In genomic region chr6:33008944-33009861, GRCh38 we compare ENCODE assay signal across 8 cellular contexts. TPM values are rescaled to one million over a fixed set of nuclear protein-coding genes. Genes with fewer than 3 reads are reported as not detected.
A peak's percentile ranks its signal among the peaks of the same experiment; 100 is the strongest.
DNase-seq lines count a peak whose midpoint lies in the region; ATAC-seq and TF ChIP-seq lines count a peak whose summit lies in the region.

Gene HLA-DOA, minus strand, starts transcription at chr6:33009591.

- peak; percentile 92 for DNase-seq in GM12865 (ENCODE audit: low read depth)
- DNase-seq in KBM-7, result peak; percentile 40
- DNase-seq in activated gamma-delta T cell treated with anti-CD3 and anti-CD28 coated beads, Interleukin-2, amount 50 U/mL, for 16 hours (ENCODE audit: low read depth), result peak; percentile 27
- DNase-seq in hepatocyte (ENCODE audit: low spot score), result peak; percentile 49
- DNase-seq in stimulated activated CD4-positive, alpha-beta T cell treated with anti-CD3 and anti-CD28 coated beads, Interleukin-4, amount 100 ng/mL, for 24 hours, result peak; percentile 37
- DNase-seq in HK-2 (ENCODE audit: unreplicated experiment), result no peak
- DNase-seq in MM.1S, result no peak

- H2AFZ ChIP-seq in hepatocyte (peak within 1 kb of the TSS; percentile 52), MM.1S (ENCODE audit: low read length) (no peak within 1 kb of the TSS)

- no peaks in the 10 kb centered on the region for H3K36me3 ChIP-seq in hepatocyte (replicated peaks; ENCODE audit: insufficient read depth, low read depth)
- H3K36me3 ChIP-seq in MM.1S (replicated peaks; ENCODE audit: insufficient read depth, low read length), result no peaks in the 10 kb centered on the region

- H3K4me1 ChIP-seq in hepatocyte (ENCODE audit: insufficient read depth) (no peaks in the 10 kb centered on the region), MM.1S (ENCODE audit: low read length) (no peaks in the 10 kb centered on the region)

- in situ Hi-C loops in KBM-7 (cut with MboI; ENCODE audit: low pct_unique_long_range_greater_than_20kb, low sequenced_read_pairs), result no loop called here

- peak within 1 kb of the TSS; percentile 86 for H3K4me3 ChIP-seq in GM12865 (ENCODE audit: low read depth, low read length)
- H3K4me3 ChIP-seq in hepatocyte, result no peak within 1 kb of the TSS
- H3K4me3 ChIP-seq in MM.1S (ENCODE audit: low read length), result no peak within 1 kb of the TSS

- no peaks in the 10 kb centered on the region for H4K20me1 ChIP-seq in hepatocyte (ENCODE audit: insufficient read depth, poor library complexity, severe bottlenecking)
- H4K20me1 ChIP-seq in MM.1S (ENCODE audit: insufficient read depth, low read length), result no peaks in the 10 kb centered on the region

- H3K27me3 ChIP-seq in hepatocyte (no peaks in the 10 kb centered on the region), MM.1S (replicated peaks; ENCODE audit: insufficient read depth, low read length) (peaks cover 15% of the 10 kb centered on the region)

- H3K4me2 ChIP-seq in hepatocyte, result peak within 1 kb of the TSS; percentile 74
- H3K4me2 ChIP-seq in MM.1S (ENCODE audit: low read depth, low read length), result no peak within 1 kb of the TSS

- H3K79me2 ChIP-seq in hepatocyte (no peaks in the 10 kb centered on the region), MM.1S (ENCODE audit: low read length) (no peaks in the 10 kb centered on the region)

- H3F3A ChIP-seq in MM.1S (ENCODE audit: insufficient read depth, low read length), result no peaks in the 10 kb centered on the region

- no peak for TF ChIP-seq CTCF in GM12865 (IDR thresholded peaks at IDR 0.05; ENCODE audit: insufficient read depth, low read depth, low read length, missing control alignments)
- no peak for TF ChIP-seq CTCF in hepatocyte (IDR thresholded peaks at IDR 0.05; ENCODE audit: poor library complexity)
- no peak for TF ChIP-seq CTCF in MM.1S (IDR thresholded peaks at IDR 0.05; ENCODE audit: low read length)

- no peaks in the 10 kb centered on the region for H3K9me3 ChIP-seq in hepatocyte (ENCODE audit: low read depth)
- no peaks in the 10 kb centered on the region for H3K9me3 ChIP-seq in MM.1S (replicated peaks; ENCODE audit: insufficient read depth, low read length)

- no peak within 1 kb of the TSS for H3K9ac ChIP-seq in MM.1S (ENCODE audit: low read length)

- peak; percentile 84 for ATAC-seq in GM21515 (IDR thresholded peaks at IDR 0.05; ENCODE audit: unreplicated experiment)

- no peaks in the 10 kb centered on the region for H3K9me2 ChIP-seq in hepatocyte (replicated peaks; ENCODE audit: insufficient read depth)
- H3K9me2 ChIP-seq in MM.1S (replicated peaks; ENCODE audit: insufficient read depth, low read length), result no peaks in the 10 kb centered on the region

- 27% methylated on average over 24 of the region's 24 CpGs for WGBS in hepatocyte (ENCODE audit: low lambda C conversion rate, missing lambda C conversion rate)

- H3K27ac ChIP-seq in hepatocyte (no peak within 1 kb of the TSS), MM.1S (ENCODE audit: low read length) (no peak within 1 kb of the TSS)

RNA-seq across cellular contexts. Expression of gene HLA-DOA, which starts in this region (rescaled TPM):
- 1.4 and 2.0 TPM in 2 replicates for total RNA-seq in hepatocyte
- 0.79 and 0.83 TPM in 2 replicates for polyA plus RNA-seq in hepatocyte

Comparison
In these comparisons a context has a peak if more than half of its experiments do, and no peak if none do; other contexts are left out.
1. DNase-seq: peak in GM12865 (single experiment), KBM-7 (single experiment), activated gamma-delta T cell treated with anti-CD3 and anti-CD28 coated beads, Interleukin-2, amount 50 U/mL, for 16 hours (single experiment), hepatocyte (single experiment) and stimulated activated CD4-positive, alpha-beta T cell treated with anti-CD3 and anti-CD28 coated beads, Interleukin-4, amount 100 ng/mL, for 24 hours (single experiment); none in HK-2 (single experiment) and MM.1S (single experiment).